Comparison of ENCODE assay signal across 24 cellular contexts in genomic region chr3:194984026-194984425, GRCh38.
"Had no signal": no experiment of that assay in that cellular context is flagged by ENCODE, and none has a peak within 500 bp of the region (broad histone marks: within the 10 kb centered on the region; RNA-seq: fewer than 3 reads in every experiment).

No MANE protein-coding gene starts in this region.

- H3K4me2 ChIP-seq: neural progenitor cell had no signal

- H3K4me3 ChIP-seq: neural progenitor cell, right lobe of liver had no signal

- H3K4me1 Mint-ChIP-seq: stimulated activated effector memory CD8-positive, alpha-beta T cell treated with anti-CD3 and anti-CD28 coated beads, Interleukin-12 subunit alpha, Interleukin-12 subunit beta, amount 100 ng/mL, for 72 hours had no signal

- H3K27ac ChIP-seq: breast epithelium, epithelial cell of prostate, neural progenitor cell, right lobe of liver, thoracic aorta, upper lobe of left lung had no signal

- H3K4me1 ChIP-seq: breast epithelium had no signal

- H3K27ac Mint-ChIP-seq: activated T-cell treated with anti-CD3 and anti-CD28 coated beads, Interleukin-2, amount 50 U/mL, for 72 hours; dendritic cell treated with granulocyte-macrophage colony-stimulating factor and Interleukin-4, amounts not matched to agents 40 ng/mL and 50 ng/mL, for 4 days; mesothelial cell of epicardium; neural progenitor cell; stimulated activated effector memory CD8-positive, alpha-beta T cell treated with anti-CD3 and anti-CD28 coated beads, Interleukin-12 subunit alpha, Interleukin-12 subunit beta, amount 100 ng/mL, for 72 hours; stimulated activated naive CD8-positive, alpha-beta T cell treated with anti-CD3 and anti-CD28 coated beads, Interleukin-15, Interleukin-2, amounts not matched to agents 100 ng/mL and 50 ng/mL, for 24 hours had no signal

- H3K9me3 Mint-ChIP-seq: dendritic cell treated with granulocyte-macrophage colony-stimulating factor and Interleukin-4, amounts not matched to agents 40 ng/mL and 50 ng/mL, for 4 days; stimulated activated effector memory CD8-positive, alpha-beta T cell treated with anti-CD3 and anti-CD28 coated beads, Interleukin-12 subunit alpha, Interleukin-12 subunit beta, amount 100 ng/mL, for 72 hours; stimulated activated naive CD8-positive, alpha-beta T cell treated with anti-CD3 and anti-CD28 coated beads, Interleukin-15, Interleukin-2, amounts not matched to agents 100 ng/mL and 50 ng/mL, for 24 hours had no signal

- H3K36me3 Mint-ChIP-seq: activated naive CD4-positive, alpha-beta T cell treated with anti-CD3 and anti-CD28 coated beads, Interleukin-2, amount 50 U/mL, for 72 hours; mesothelial cell of epicardium; neural progenitor cell; stimulated activated effector memory CD8-positive, alpha-beta T cell treated with anti-CD3 and anti-CD28 coated beads, Interleukin-12 subunit alpha, Interleukin-12 subunit beta, amount 100 ng/mL, for 72 hours had no signal

- H3K4me3 Mint-ChIP-seq: activated T-cell treated with anti-CD3 and anti-CD28 coated beads, Interleukin-2, amount 50 U/mL, for 72 hours; dendritic cell treated with granulocyte-macrophage colony-stimulating factor and Interleukin-4, amounts not matched to agents 40 ng/mL and 50 ng/mL, for 4 days; naive thymus-derived CD4-positive, alpha-beta T cell; neural progenitor cell; stimulated activated effector memory CD8-positive, alpha-beta T cell treated with anti-CD3 and anti-CD28 coated beads, Interleukin-12 subunit alpha, Interleukin-12 subunit beta, amount 100 ng/mL, for 72 hours; stimulated activated naive CD8-positive, alpha-beta T cell treated with anti-CD3 and anti-CD28 coated beads, Interleukin-15, Interleukin-2, amounts not matched to agents 100 ng/mL and 50 ng/mL, for 24 hours had no signal

- H3K36me3 ChIP-seq: breast epithelium, esophagus squamous epithelium, neural progenitor cell, right lobe of liver, thoracic aorta, upper lobe of left lung had no signal

- DNase-seq: activated CD4-positive, alpha-beta T cell treated with anti-CD3 and anti-CD28 coated beads for 4 hours; activated CD4-positive, alpha-beta T cell treated with anti-CD3 and anti-CD28 coated beads, Interleukin-2, amount 50 U/mL, for 4 hours; activated naive CD4-positive, alpha-beta T cell; activated T-cell treated with anti-CD3 and anti-CD28 coated beads for 4 hours; activated T-cell treated with anti-CD3 and anti-CD28 coated beads, Interleukin-2, amount 50 U/mL, for 72 hours; central memory CD4-positive, alpha-beta T cell; effector CD4-positive, alpha-beta T cell; esophagus squamous epithelium; foreskin melanocyte; left ventricle myocardium superior; naive thymus-derived CD4-positive, alpha-beta T cell; right lobe of liver; stimulated activated CD4-positive, alpha-beta T cell treated with anti-CD3 and anti-CD28 coated beads, Interleukin-4, amount 100 ng/mL, for 1 hour; T-helper 1 cell; upper lobe of left lung had no signal

- H3K27me3 ChIP-seq: breast epithelium, esophagus squamous epithelium, right lobe of liver, upper lobe of left lung had no signal

- ATAC-seq: activated naive CD4-positive, alpha-beta T cell treated with anti-CD3 and anti-CD28 coated beads, Interleukin-2, amount 50 U/mL, for 72 hours; activated T-cell treated with anti-CD3 and anti-CD28 coated beads, Interleukin-2, amount 50 U/mL, for 72 hours; naive thymus-derived CD4-positive, alpha-beta T cell had no signal
